ENCODE assay signal across 8 cellular contexts in genomic region chr22:33271390-33272161, GRCh38.
A peak's percentile ranks its signal among the peaks of the same experiment; 100 is the strongest.
DNase-seq lines count a peak whose midpoint lies in the region; ATAC-seq and TF ChIP-seq lines count a peak whose summit lies in the region.

No MANE protein-coding gene starts in this region.

- H3K4me3 ChIP-seq in fibroblast of lung (replicated peaks in 1 of 4; ENCODE audit: control extremely low read depth in 1 of 4, insufficient read depth in 1 of 4, low read depth in 3 of 4, low read length in 4 of 4): no peak overlapping the region

- no peak overlapping the region for H3K9ac ChIP-seq in fibroblast of lung (ENCODE audit: insufficient read depth, low read length)

- peak; percentile 65 for ATAC-seq in HG03571 (IDR thresholded peaks at IDR 0.05; ENCODE audit: unreplicated experiment)

- H2AFZ ChIP-seq in fibroblast of lung (ENCODE audit: low read length): no peak overlapping the region

- no peak overlapping the region for H3K27ac ChIP-seq in fibroblast of lung (ENCODE audit: insufficient read depth, low read length)

- DNase-seq in AG08396 (ENCODE audit: low spot score) (peak; percentile 9), GM20000 (ENCODE audit: low spot score) (peak; percentile 56), fibroblast of lung (ENCODE audit: low read depth in 2 of 2) (peak; percentile 7 to 54), ureter (ENCODE audit: low spot score) (peak; percentile 57), T-helper 2 cell (no peak), NCI-H526 (lab: John Stamatoyannopoulos, UW) (no peak), DMS53 treated with DMSO at 0.1 percent for 48 hours (lab: John Stamatoyannopoulos, UW; ENCODE audit: unreplicated experiment) (no peak)

- no peaks in the 10 kb centered on the region for H3K79me2 ChIP-seq in fibroblast of lung (ENCODE audit: control insufficient read depth, insufficient read depth, low read length)

- no peak overlapping the region for H3K4me2 ChIP-seq in fibroblast of lung (ENCODE audit: extremely low read depth, insufficient read depth, low read length)

- H3K9me3 ChIP-seq in fibroblast of lung (ENCODE audit: control insufficient read depth, insufficient read depth, low read depth, low read length): no peaks in the 10 kb centered on the region

- no peaks in the 10 kb centered on the region for H3K4me1 ChIP-seq in fibroblast of lung (ENCODE audit: control insufficient read depth, extremely low read depth, insufficient read depth, low read length)

- no peak for TF ChIP-seq CTCF in GM20000 (IDR thresholded peaks at IDR 0.05; ENCODE audit: extremely low read depth, missing control alignments)
- TF ChIP-seq CTCF in fibroblast of lung (conservative IDR thresholded peaks at IDR 0.05 in 1 of 2, IDR thresholded peaks at IDR 0.05 in 1 of 2; ENCODE audit: low read depth in 1 of 2, low read length in 2 of 2): no peak

- no peaks in the 10 kb centered on the region for H4K20me1 ChIP-seq in fibroblast of lung (ENCODE audit: control insufficient read depth, extremely low read depth, insufficient read depth, low read length)

- no peaks in the 10 kb centered on the region for H3K27me3 ChIP-seq in fibroblast of lung (ENCODE audit: control insufficient read depth, insufficient read depth, low read length)

- no peaks in the 10 kb centered on the region for H3K36me3 ChIP-seq in fibroblast of lung (ENCODE audit: control insufficient read depth, insufficient read depth, low read length)

Comparison
In these comparisons a context has a peak if more than half of its experiments do, and no peak if none do; other contexts are left out.
1. DNase-seq: peak in AG08396 (single experiment), GM20000 (single experiment), fibroblast of lung (2 of 2) and ureter (single experiment); none in T-helper 2 cell (0 of 5), NCI-H526 (0 of 2) and DMS53 treated with DMSO at 0.1 percent for 48 hours (single experiment).